8 cellular contexts compared by ENCODE assay signal in the genomic region with DNA sequence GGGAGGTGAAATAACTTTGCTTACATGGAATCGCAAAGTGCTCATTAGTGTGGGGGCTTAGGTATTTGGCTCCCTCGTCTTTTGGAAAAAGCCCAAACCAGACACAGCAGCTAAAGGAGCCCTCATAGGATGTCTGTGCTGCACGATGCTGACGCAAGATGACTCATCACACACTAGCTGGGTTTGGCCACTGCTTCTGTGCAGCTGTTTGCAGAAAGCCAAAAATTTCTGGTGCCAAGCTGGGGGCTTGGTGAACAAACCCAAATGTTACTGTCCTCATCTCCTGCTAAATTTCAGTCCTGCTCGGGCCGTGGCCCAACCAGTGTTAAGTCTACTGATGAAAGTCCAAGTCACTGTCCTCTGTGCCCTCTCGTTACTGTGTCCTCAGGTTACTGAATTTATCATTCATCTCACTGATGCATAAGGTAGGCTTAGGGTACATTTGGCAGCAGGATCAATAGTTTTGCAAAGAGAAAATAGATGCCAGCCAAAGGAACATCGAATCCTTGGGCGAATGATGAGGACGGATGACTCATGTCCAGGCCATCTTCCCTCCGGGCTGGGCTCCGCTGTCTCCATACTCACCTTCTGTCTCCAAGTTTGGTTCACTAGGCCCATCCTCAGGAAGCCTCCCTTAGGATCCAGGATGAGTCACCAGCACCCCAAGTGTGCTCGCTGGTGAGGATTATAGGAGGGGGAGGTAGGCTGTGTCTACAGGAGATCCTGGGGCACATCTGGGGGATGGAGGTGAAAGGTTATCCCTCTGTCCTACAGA.
DNase-seq lines count a peak whose midpoint lies in the region; ATAC-seq and TF ChIP-seq lines count a peak whose summit lies in the region.

No MANE protein-coding gene starts in this region.

- H3K4me1 ChIP-seq in heart right ventricle = peaks cover 0 to 19% (median 0%) of the 10 kb centered on the region in 9 donors
- H3K4me1 ChIP-seq in skeletal muscle satellite cell (ENCODE audit: control insufficient read depth, insufficient read depth, low read length) = peaks cover 31% of the 10 kb centered on the region

- peaks cover 0 to 13% (median 7%) of the 10 kb centered on the region in 11 donors for H3K9me3 ChIP-seq in heart right ventricle
- no peaks in the 10 kb centered on the region for H3K9me3 ChIP-seq in skeletal muscle satellite cell (replicated peaks; ENCODE audit: low read length)

- POLR2A ChIA-PET in activated CD4-positive, alpha-beta memory T cell treated with anti-CD3 and anti-CD28 coated beads for 36 hours (lab: Charles Lee) = no interaction called here

- peaks cover 5% of the 10 kb centered on the region for H3K4me1 Mint-ChIP-seq in activated CD4-positive, alpha-beta memory T cell treated with anti-CD3 and anti-CD28 coated beads for 36 hours (ENCODE audit: low read depth)
- H3K4me1 Mint-ChIP-seq in endothelial cell (ENCODE audit: unreplicated experiment) = no peaks in the 10 kb centered on the region

- peak overlapping the region; percentile 83 for H3K4me2 ChIP-seq in skeletal muscle satellite cell (ENCODE audit: low read length)

- no peak overlapping the region for H3K4me3 Mint-ChIP-seq in activated CD4-positive, alpha-beta memory T cell treated with anti-CD3 and anti-CD28 coated beads for 36 hours
- no peak overlapping the region for H3K4me3 Mint-ChIP-seq in endothelial cell (ENCODE audit: unreplicated experiment)

- CTCF ChIA-PET in activated CD4-positive, alpha-beta memory T cell treated with anti-CD3 and anti-CD28 coated beads for 36 hours (lab: Charles Lee) = interaction anchor here (0.8 to 3.7 kb wide), 8 partner anchors 13 to 932 kb away, joined by 3 to 22 read pairs (median 5); no protein-coding TSS in a partner anchor

- H3K27me3 Mint-ChIP-seq in activated CD4-positive, alpha-beta memory T cell treated with anti-CD3 and anti-CD28 coated beads for 36 hours = peaks cover 4% of the 10 kb centered on the region
- peaks cover 5% of the 10 kb centered on the region for H3K27me3 Mint-ChIP-seq in endothelial cell (ENCODE audit: unreplicated experiment)

- peak overlapping the region; percentile 53 for H3K9ac ChIP-seq in skeletal muscle satellite cell (ENCODE audit: low read depth, low read length)

- ATAC-seq in heart right ventricle = peak; percentile 69 to 93 (median 84)
- no peak for ATAC-seq in GM21390 (IDR thresholded peaks at IDR 0.05; ENCODE audit: unreplicated experiment)

- intact Hi-C loops in activated CD4-positive, alpha-beta memory T cell treated with anti-CD3 and anti-CD28 coated beads for 36 hours (cut with micrococcal nuclease) = loop anchor here (1.0 to 10.0 kb wide), 7 partner anchors 25 to 930 kb away; a partner anchor contains a TSS
- intact Hi-C loops in heart right ventricle (cut with DNase I) = loop anchor here (1.0 to 10.0 kb wide), 19 partner anchors 25 to 937 kb away; a partner anchor contains a TSS

- DNase-seq in stimulated activated CD4-positive, alpha-beta T cell treated with anti-CD3 and anti-CD28 coated beads, Interleukin-1b, Interleukin-23, amount 100 ng/mL, for 48 hours = peak; percentile 12
- no peak for DNase-seq in stimulated activated CD4-positive, alpha-beta T cell treated with anti-CD3 and anti-CD28 coated beads, Interleukin-12 subunit alpha, Interleukin-12 subunit beta, amount 100 ng/mL, for 4 hours
- peak; percentile 16 for DNase-seq in activated CD4-positive, alpha-beta memory T cell treated with anti-CD3 and anti-CD28 coated beads for 36 hours
- peak; percentile 25 to 54 for DNase-seq in heart right ventricle
- DNase-seq in endothelial cell (ENCODE audit: low spot score) = no peak
- DNase-seq in activated T-cell treated with anti-CD3 and anti-CD28 coated beads, Interleukin-2, amount 50 U/mL, for 1 hour = no peak

- no peak for TF ChIP-seq CTCF in heart right ventricle (IDR thresholded peaks at IDR 0.05)
- TF ChIP-seq CTCF in endothelial cell (IDR thresholded peaks at IDR 0.05; ENCODE audit: unreplicated experiment) = no peak

- H3K36me3 Mint-ChIP-seq in activated CD4-positive, alpha-beta memory T cell treated with anti-CD3 and anti-CD28 coated beads for 36 hours = no peaks in the 10 kb centered on the region
- H3K36me3 Mint-ChIP-seq in endothelial cell (ENCODE audit: low read depth, unreplicated experiment) = no peaks in the 10 kb centered on the region

- H3K36me3 ChIP-seq in heart right ventricle = no peaks in the 10 kb centered on the region
- H3K36me3 ChIP-seq in skeletal muscle satellite cell (ENCODE audit: insufficient read depth, low read length) = no peaks in the 10 kb centered on the region

- peaks cover 10% of the 10 kb centered on the region for H3K9me3 Mint-ChIP-seq in activated CD4-positive, alpha-beta memory T cell treated with anti-CD3 and anti-CD28 coated beads for 36 hours
- H3K9me3 Mint-ChIP-seq in endothelial cell (ENCODE audit: unreplicated experiment) = peaks cover 5% of the 10 kb centered on the region

- H3K27me3 ChIP-seq in heart right ventricle (no peaks in the 10 kb centered on the region), skeletal muscle satellite cell (ENCODE audit: control insufficient read depth, insufficient read depth, low read length) (no peaks in the 10 kb centered on the region)

- no peak overlapping the region for H3K27ac Mint-ChIP-seq in activated CD4-positive, alpha-beta memory T cell treated with anti-CD3 and anti-CD28 coated beads for 36 hours
- no peak overlapping the region for H3K27ac Mint-ChIP-seq in endothelial cell (ENCODE audit: unreplicated experiment)

- H3K27ac ChIP-seq in heart right ventricle = no peak overlapping the region

- 62 to 72% methylated on average over 13 of the region's 13 CpGs for WGBS in heart right ventricle, 2 donors

- H3K4me3 ChIP-seq in heart right ventricle (no peak overlapping the region), skeletal muscle satellite cell (ENCODE audit: low read length) (peak overlapping the region; percentile 59)

Comparison
In these comparisons a context has a peak if more than half of its experiments do, and no peak if none do; other contexts are left out.
1. DNase-seq: peak in stimulated activated CD4-positive, alpha-beta T cell treated with anti-CD3 and anti-CD28 coated beads, Interleukin-1b, Interleukin-23, amount 100 ng/mL, for 48 hours (single experiment), activated CD4-positive, alpha-beta memory T cell treated with anti-CD3 and anti-CD28 coated beads for 36 hours (single experiment) and heart right ventricle (2 of 2); none in stimulated activated CD4-positive, alpha-beta T cell treated with anti-CD3 and anti-CD28 coated beads, Interleukin-12 subunit alpha, Interleukin-12 subunit beta, amount 100 ng/mL, for 4 hours (single experiment), endothelial cell (single experiment) and activated T-cell treated with anti-CD3 and anti-CD28 coated beads, Interleukin-2, amount 50 U/mL, for 1 hour (single experiment).